Comparison of ENCODE assay signal across 17 cellular contexts in the genomic region with DNA sequence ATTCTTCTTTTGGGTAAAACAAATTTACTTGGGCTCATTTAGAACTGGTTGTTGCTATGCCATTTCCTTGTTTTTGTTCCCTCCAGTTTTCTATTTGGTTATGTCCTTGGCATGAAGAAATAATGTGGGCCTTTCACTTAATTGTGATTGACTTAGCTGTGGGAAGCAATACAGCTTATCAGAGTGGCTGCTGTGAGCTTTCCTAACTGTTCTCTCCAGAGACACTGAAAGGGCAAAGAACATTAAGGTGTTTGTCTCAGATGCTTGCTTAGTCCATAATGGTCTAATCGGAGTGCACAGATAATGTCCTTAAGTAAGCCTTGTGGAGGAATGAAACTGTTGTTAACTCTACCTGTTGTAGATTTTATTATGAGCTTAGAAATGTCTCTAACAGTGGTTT. TPM values are rescaled to one million over a fixed set of nuclear protein-coding genes. Genes with fewer than 3 reads are reported as not detected.
DNase-seq lines count a peak whose midpoint lies in the region; ATAC-seq, FAIRE-seq and TF ChIP-seq lines count a peak whose summit lies in the region.
"Had no signal": no experiment of that assay in that cellular context is flagged by ENCODE, and none has a peak within 500 bp of the region (broad histone marks: within the 10 kb centered on the region; RNA-seq: fewer than 3 reads in every experiment).

No MANE protein-coding gene starts in this region.

- DNase-seq in D721Med (ENCODE audit: insufficient read length, low spot score): no peak
- peak; percentile 68 to 69 for DNase-seq in NCI-H1930 (lab: John Stamatoyannopoulos, UW)
- DNase-seq in WTC11 (ENCODE audit: low spot score): no peak
- DNase-seq in right lobe of liver: no peak
- DNase-seq in cerebellar nuclear complex (lab: John Stamatoyannopoulos, UW): no peak
- DNase-seq in kidney tubule cell (ENCODE audit: low spot score): no peak
- DNase-seq in upper lobe of left lung: no peak
- DNase-seq: activated CD8-positive, alpha-beta T cell treated with anti-CD3 and anti-CD28 coated beads, Interleukin-2, amount 10 ng/mL, durations not matched to agents 7 days and 5 days; activated effector memory CD4-positive, alpha-beta T cell treated with Interleukin-2 at 50 U/mL for 16 hours; DMS 273 treated with DMSO at 0.1 percent for 48 hours; effector CD8-positive, alpha-beta T cell; mesendoderm; NCI-H526 treated with DMSO at 0.1 percent for 48 hours; stimulated activated CD4-positive, alpha-beta T cell treated with anti-CD3 and anti-CD28 coated beads, Interleukin-15, amount 100 ng/mL, for 24 hours had no signal

- TF ChIP-seq CTCF in D721Med (IDR thresholded peaks at IDR 0.05; ENCODE audit: insufficient read depth, missing control alignments): no peak
- TF ChIP-seq CTCF in WTC11 (IDR thresholded peaks at IDR 0.05): no peak
- no peak for TF ChIP-seq CTCF in right lobe of liver (IDR thresholded peaks at IDR 0.05)
- TF ChIP-seq CTCF in upper lobe of left lung (IDR thresholded peaks at IDR 0.05): no peak

- H3K27ac Mint-ChIP-seq in WTC11: 0 out of 2 replicates have a peak overlapping the region, but pooled peaks have one; percentile 26
- H3K27ac Mint-ChIP-seq: activated CD8-positive, alpha-beta T cell treated with anti-CD3 and anti-CD28 coated beads, Interleukin-2, amount 10 ng/mL, durations not matched to agents 7 days and 5 days had no signal

- FAIRE-seq in D721Med (lab: Jason Lieb, UNC): peak; percentile 81
- FAIRE-seq: HTR-8/SVneo had no signal

- H3K36me3 Mint-ChIP-seq in WTC11: peaks cover 13% of the 10 kb centered on the region

- intact Hi-C loops in right lobe of liver (cut with DNase I): no loop called here

- TF ChIP-seq POLR2A in right lobe of liver (IDR thresholded peaks at IDR 0.05): no peak
- no peak for TF ChIP-seq POLR2A in upper lobe of left lung (IDR thresholded peaks at IDR 0.05)

- CTCF ChIA-PET in WTC11 (lab: Charles Lee): interaction anchor here (0.8 to 1.1 kb wide), 3 partner anchors 15 to 181 kb away, joined by 3 read pairs; no protein-coding TSS in a partner anchor

- ATAC-seq in WTC11 (no peak), right lobe of liver (peak; percentile 76 to 82 (median 81)), upper lobe of left lung (ENCODE audit: low FRiP score in 2 of 2) (no peak), GM21390 (IDR thresholded peaks at IDR 0.05; ENCODE audit: unreplicated experiment) (no peak)
- ATAC-seq: activated CD8-positive, alpha-beta T cell treated with anti-CD3 and anti-CD28 coated beads, Interleukin-2, amount 10 ng/mL, durations not matched to agents 7 days and 5 days had no signal

- H3K27me3 Mint-ChIP-seq in WTC11 (ENCODE audit: low read depth): no peaks in the 10 kb centered on the region

- WGBS in right lobe of liver (ENCODE audit: insufficient coverage, low coverage, low lambda C conversion rate, missing lambda C conversion rate): 40% methylated on average over 1 of the region's 1 CpG
- WGBS in upper lobe of left lung, 2 donors: 60 to 79% methylated on average over 1 of the region's 1 CpG

- POLR2A ChIA-PET in WTC11 (lab: Charles Lee): interaction anchor here (0.8 kb wide), 1 partner anchor 1060 kb away, joined by 3 read pairs; no protein-coding TSS in a partner anchor

- H3K9me3 Mint-ChIP-seq in WTC11: peaks cover 5% of the 10 kb centered on the region; the same call in 1 of the 2 replicates

- H3K4me1 ChIP-seq in right lobe of liver (peaks cover 0 to 9% (median 4%) of the 10 kb centered on the region in 4 donors), upper lobe of left lung (peaks cover 7 to 21% (median 14%) of the 10 kb centered on the region in 4 donors)

- TF ChIP-seq EP300 in upper lobe of left lung (IDR thresholded peaks at IDR 0.05): no peak

- H3K36me3 ChIP-seq in right lobe of liver (no peaks in the 10 kb centered on the region), upper lobe of left lung (no peaks in the 10 kb centered on the region)
- H3K36me3 ChIP-seq: tibial nerve had no signal

- H3K4me1 Mint-ChIP-seq in WTC11: peaks cover 16% of the 10 kb centered on the region

- H3K4me3 ChIP-seq in right lobe of liver (no peak overlapping the region), upper lobe of left lung (no peak overlapping the region)
- H3K4me3 ChIP-seq: tibial nerve had no signal

- H3K27ac ChIP-seq in right lobe of liver: no peak overlapping the region
- H3K27ac ChIP-seq in upper lobe of left lung: peak overlapping the region in 1 of 4 donors; percentile 22

- H3K9me3 ChIP-seq in right lobe of liver (no peaks in the 10 kb centered on the region), upper lobe of left lung (no peaks in the 10 kb centered on the region)
- H3K9me3 ChIP-seq: tibial nerve had no signal

- H3K4me3 Mint-ChIP-seq in WTC11: no peak overlapping the region
- H3K4me3 Mint-ChIP-seq: activated CD8-positive, alpha-beta T cell treated with anti-CD3 and anti-CD28 coated beads, Interleukin-2, amount 10 ng/mL, durations not matched to agents 7 days and 5 days had no signal

- H3K27me3 ChIP-seq in right lobe of liver: no peaks in the 10 kb centered on the region
- H3K27me3 ChIP-seq in upper lobe of left lung: no peaks in the 10 kb centered on the region
- H3K27me3 ChIP-seq: tibial nerve had no signal

TF ChIP-seq in WTC11, 78 proteins besides CTCF, POLR2A, EP300 and RAD21 (continues in another document):
- TF ChIP-seq SMAD3 (CRISPR knock-in tag; IDR thresholded peaks at IDR 0.05; ENCODE audit: borderline replicate concordance) (no peak), NFATC4 (CRISPR knock-in tag; IDR thresholded peaks at IDR 0.05) (no peak), OVOL2 (CRISPR knock-in tag; IDR thresholded peaks at IDR 0.05; ENCODE audit: borderline replicate concordance) (no peak), MYBL2 (CRISPR knock-in tag; IDR thresholded peaks at IDR 0.05) (no peak), TEAD1 (CRISPR knock-in tag; IDR thresholded peaks at IDR 0.05) (no peak), ZNF423 (CRISPR knock-in tag; IDR thresholded peaks at IDR 0.05) (no peak), ATF1 (CRISPR knock-in tag; IDR thresholded peaks at IDR 0.05) (no peak)
- TF ChIP-seq, protein P1, sequence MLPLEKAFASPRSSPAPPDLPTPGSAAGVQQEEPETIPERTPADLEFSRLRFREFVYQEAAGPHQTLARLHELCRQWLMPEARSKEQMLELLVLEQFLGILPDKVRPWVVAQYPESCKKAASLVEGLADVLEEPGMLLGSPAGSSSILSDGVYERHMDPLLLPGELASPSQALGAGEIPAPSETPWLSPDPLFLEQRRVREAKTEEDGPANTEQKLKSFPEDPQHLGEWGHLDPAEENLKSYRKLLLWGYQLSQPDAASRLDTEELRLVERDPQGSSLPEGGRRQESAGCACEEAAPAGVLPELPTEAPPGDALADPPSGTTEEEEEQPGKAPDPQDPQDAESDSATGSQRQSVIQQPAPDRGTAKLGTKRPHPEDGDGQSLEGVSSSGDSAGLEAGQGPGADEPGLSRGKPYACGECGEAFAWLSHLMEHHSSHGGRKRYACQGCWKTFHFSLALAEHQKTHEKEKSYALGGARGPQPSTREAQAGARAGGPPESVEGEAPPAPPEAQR (CRISPR knock-in tag; IDR thresholded peaks at IDR 0.05): no peak
- TF ChIP-seq, protein P2, sequence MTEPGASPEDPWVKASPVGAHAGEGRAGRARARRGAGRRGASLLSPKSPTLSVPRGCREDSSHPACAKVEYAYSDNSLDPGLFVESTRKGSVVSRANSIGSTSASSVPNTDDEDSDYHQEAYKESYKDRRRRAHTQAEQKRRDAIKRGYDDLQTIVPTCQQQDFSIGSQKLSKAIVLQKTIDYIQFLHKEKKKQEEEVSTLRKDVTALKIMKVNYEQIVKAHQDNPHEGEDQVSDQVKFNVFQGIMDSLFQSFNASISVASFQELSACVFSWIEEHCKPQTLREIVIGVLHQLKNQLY (CRISPR knock-in tag; IDR thresholded peaks at IDR 0.05): no peak
- TF ChIP-seq, protein P3, sequence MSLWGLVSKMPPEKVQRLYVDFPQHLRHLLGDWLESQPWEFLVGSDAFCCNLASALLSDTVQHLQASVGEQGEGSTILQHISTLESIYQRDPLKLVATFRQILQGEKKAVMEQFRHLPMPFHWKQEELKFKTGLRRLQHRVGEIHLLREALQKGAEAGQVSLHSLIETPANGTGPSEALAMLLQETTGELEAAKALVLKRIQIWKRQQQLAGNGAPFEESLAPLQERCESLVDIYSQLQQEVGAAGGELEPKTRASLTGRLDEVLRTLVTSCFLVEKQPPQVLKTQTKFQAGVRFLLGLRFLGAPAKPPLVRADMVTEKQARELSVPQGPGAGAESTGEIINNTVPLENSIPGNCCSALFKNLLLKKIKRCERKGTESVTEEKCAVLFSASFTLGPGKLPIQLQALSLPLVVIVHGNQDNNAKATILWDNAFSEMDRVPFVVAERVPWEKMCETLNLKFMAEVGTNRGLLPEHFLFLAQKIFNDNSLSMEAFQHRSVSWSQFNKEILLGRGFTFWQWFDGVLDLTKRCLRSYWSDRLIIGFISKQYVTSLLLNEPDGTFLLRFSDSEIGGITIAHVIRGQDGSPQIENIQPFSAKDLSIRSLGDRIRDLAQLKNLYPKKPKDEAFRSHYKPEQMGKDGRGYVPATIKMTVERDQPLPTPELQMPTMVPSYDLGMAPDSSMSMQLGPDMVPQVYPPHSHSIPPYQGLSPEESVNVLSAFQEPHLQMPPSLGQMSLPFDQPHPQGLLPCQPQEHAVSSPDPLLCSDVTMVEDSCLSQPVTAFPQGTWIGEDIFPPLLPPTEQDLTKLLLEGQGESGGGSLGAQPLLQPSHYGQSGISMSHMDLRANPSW (CRISPR knock-in tag; conservative IDR thresholded peaks at IDR 0.05; ENCODE audit: low read depth): no peak
- TF ChIP-seq, protein P4, sequence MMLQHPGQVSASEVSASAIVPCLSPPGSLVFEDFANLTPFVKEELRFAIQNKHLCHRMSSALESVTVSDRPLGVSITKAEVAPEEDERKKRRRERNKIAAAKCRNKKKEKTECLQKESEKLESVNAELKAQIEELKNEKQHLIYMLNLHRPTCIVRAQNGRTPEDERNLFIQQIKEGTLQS (CRISPR knock-in tag; conservative IDR thresholded peaks at IDR 0.05): no peak
- TF ChIP-seq, protein P5, sequence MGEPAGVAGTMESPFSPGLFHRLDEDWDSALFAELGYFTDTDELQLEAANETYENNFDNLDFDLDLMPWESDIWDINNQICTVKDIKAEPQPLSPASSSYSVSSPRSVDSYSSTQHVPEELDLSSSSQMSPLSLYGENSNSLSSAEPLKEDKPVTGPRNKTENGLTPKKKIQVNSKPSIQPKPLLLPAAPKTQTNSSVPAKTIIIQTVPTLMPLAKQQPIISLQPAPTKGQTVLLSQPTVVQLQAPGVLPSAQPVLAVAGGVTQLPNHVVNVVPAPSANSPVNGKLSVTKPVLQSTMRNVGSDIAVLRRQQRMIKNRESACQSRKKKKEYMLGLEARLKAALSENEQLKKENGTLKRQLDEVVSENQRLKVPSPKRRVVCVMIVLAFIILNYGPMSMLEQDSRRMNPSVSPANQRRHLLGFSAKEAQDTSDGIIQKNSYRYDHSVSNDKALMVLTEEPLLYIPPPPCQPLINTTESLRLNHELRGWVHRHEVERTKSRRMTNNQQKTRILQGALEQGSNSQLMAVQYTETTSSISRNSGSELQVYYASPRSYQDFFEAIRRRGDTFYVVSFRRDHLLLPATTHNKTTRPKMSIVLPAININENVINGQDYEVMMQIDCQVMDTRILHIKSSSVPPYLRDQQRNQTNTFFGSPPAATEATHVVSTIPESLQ (CRISPR knock-in tag; IDR thresholded peaks at IDR 0.05): no peak

RNA-seq across cellular contexts. Expression of a gene that starts 56.6 kb away (rescaled TPM):
- 13.8 to 16.5 TPM (median 15.5 TPM) in 3 replicates for total RNA-seq in WTC11 (2021)
- 10 to 100 TPM; 15.0 to 66.0 (median 39.5) TPM for total RNA-seq in right lobe of liver
- 10 to 100 TPM; 23.6 to 65.8 (median 25.4) TPM for total RNA-seq in upper lobe of left lung

Comparison
In these comparisons a context has a peak if more than half of its experiments do, and no peak if none do; other contexts are left out.
1. DNase-seq: peak in NCI-H1930 (2 of 2); none in D721Med (single experiment), WTC11 (single experiment), right lobe of liver (0 of 3), cerebellar nuclear complex (0 of 2), kidney tubule cell (single experiment) and upper lobe of left lung (0 of 2).
2. ATAC-seq: peak in right lobe of liver (4 of 4); none in WTC11 (single experiment), upper lobe of left lung (0 of 2) and GM21390 (single experiment).